In genomic region chr19:17415107-17415506, GRCh38 we compare ENCODE assay signal across 25 cellular contexts. TPM values are rescaled to one million over a fixed set of nuclear protein-coding genes. Genes with fewer than 3 reads are reported as not detected.
A peak's percentile ranks its signal among the peaks of the same experiment; 100 is the strongest.
DNase-seq lines count a peak whose midpoint lies in the region; ATAC-seq, FAIRE-seq and TF ChIP-seq lines count a peak whose summit lies in the region.
"Had no signal": no experiment of that assay in that cellular context is flagged by ENCODE, and none has a peak within 500 bp of the region (broad histone marks: within the 10 kb centered on the region; RNA-seq: fewer than 3 reads in every experiment).

No MANE protein-coding gene starts in this region.

- no peak for TF ChIP-seq RAD21 in HepG2 (CRISPR knock-in tag; IDR thresholded peaks at IDR 0.05)

- intact Hi-C loops in HepG2 (cut with micrococcal nuclease; ENCODE audit: unreplicated experiment): no loop called here
- intact Hi-C loops in right lobe of liver (cut with DNase I): no loop called here
- intact Hi-C loops in OCI-LY7 (cut with micrococcal nuclease; ENCODE audit: unreplicated experiment): no loop called here

- H2AFZ ChIP-seq in HepG2 (ENCODE audit: low read length) (no peak overlapping the region), OCI-LY7 (ENCODE audit: low read length) (no peak overlapping the region)

- H4K20me1 ChIP-seq in HepG2 (ENCODE audit: insufficient read depth, low read length) (no peaks in the 10 kb centered on the region), OCI-LY7 (ENCODE audit: insufficient read depth, low read length) (no peaks in the 10 kb centered on the region)

- H3K27me3 ChIP-seq in HepG2 (ENCODE audit: control insufficient read depth in 1 of 2, insufficient read depth in 2 of 2, low read length in 2 of 2) (no peaks in the 10 kb centered on the region), right lobe of liver (no peaks in the 10 kb centered on the region), iPS-18a (ENCODE audit: control insufficient read depth, insufficient read depth, low read length) (peaks cover 11% of the 10 kb centered on the region), Peyer's patch (no peaks in the 10 kb centered on the region)
- H3K27me3 ChIP-seq: body of pancreas, upper lobe of right lung had no signal

- in situ Hi-C loops in HepG2 (cut with HindIII; ENCODE audit: extremely low pct_ligation_motif_present, low pct_unique_long_range_greater_than_20kb): no loop called here

- TSS peak; percentile 61 for BruUV-seq in HepG2 (replicated peaks; lab: Mats Ljungman, UMichigan)
- TSS peak; percentile 73 for BruUV-seq in OCI-LY7 (replicated peaks; lab: Mats Ljungman, UMichigan)

- H3K27me3 Mint-ChIP-seq in type B pancreatic cell: peaks cover 30% of the 10 kb centered on the region
- H3K27me3 Mint-ChIP-seq: activated naive CD8-positive, alpha-beta T cell; stimulated activated naive B cell treated with anti-CD40 and anti-IgM and Interleukin-4, amounts not matched to agents 10 μg/mL and 1 μg/mL and 100 μg/mL, for 72 hours; T-cell had no signal

- no peak for FAIRE-seq in HepG2 (lab: Jason Lieb, UNC)
- FAIRE-seq: endothelial cell of umbilical vein had no signal

- peaks cover 25% of the 10 kb centered on the region for H3K4me1 Mint-ChIP-seq in type B pancreatic cell (ENCODE audit: unreplicated experiment)

- POLR2A ChIA-PET in HepG2 (lab: Yijun Ruan, JAX): interaction anchor here (1.0 kb wide), 1 partner anchor 8 kb away, joined by 3 read pairs; no protein-coding TSS in a partner anchor
- POLR2A ChIA-PET in OCI-LY7 (lab: Charles Lee): interaction anchor here (0.6 kb wide), 1 partner anchor 19 kb away, joined by 3 read pairs; no protein-coding TSS in a partner anchor

- H3K9me3 ChIP-seq in HepG2 (ENCODE audit: low read length): no peaks in the 10 kb centered on the region
- H3K9me3 ChIP-seq in right lobe of liver: no peaks in the 10 kb centered on the region
- H3K9me3 ChIP-seq in OCI-LY7 (ENCODE audit: low read length): no peaks in the 10 kb centered on the region
- no peaks in the 10 kb centered on the region for H3K9me3 ChIP-seq in iPS-18a (ENCODE audit: control insufficient read depth, low read depth, low read length)
- no peaks in the 10 kb centered on the region for H3K9me3 ChIP-seq in Peyer's patch
- H3K9me3 ChIP-seq: body of pancreas, mucosa of descending colon, upper lobe of right lung had no signal

- H3K79me2 ChIP-seq in HepG2 (ENCODE audit: insufficient read depth, low read length) (no peaks in the 10 kb centered on the region), OCI-LY7 (ENCODE audit: insufficient read depth, low read depth, low read length) (peaks cover 15% of the 10 kb centered on the region; the same call in 1 of the 2 replicates)

- DNase-seq in HepG2 (ENCODE audit: low spot score) (no peak), right lobe of liver (no peak), OCI-LY7 (ENCODE audit: low spot score) (no peak), type B pancreatic cell (ENCODE audit: extremely low spot score, unreplicated experiment) (no peak), NCI-H1694 treated with DMSO at 0.1 percent for 48 hours (lab: John Stamatoyannopoulos, UW) (no peak), NCI-H2081 treated with DMSO at 0.1 percent for 48 hours (lab: John Stamatoyannopoulos, UW) (no peak), Peyer's patch (no peak)
- DNase-seq: activated CD4-positive, alpha-beta T cell treated with anti-CD3 and anti-CD28 coated beads, Interleukin-2, amount 50 U/mL, for 1 hour; activated T-cell treated with anti-CD3 and anti-CD28 coated beads for 4 hours; body of pancreas; C1 segment of cervical spinal cord; GOT3; left colon; mucosa of descending colon; NCI-H226; Right ventricle myocardium superior; stimulated activated naive B cell treated with anti-CD40 and anti-IgM and Interleukin-4, amounts not matched to agents 10 μg/mL and 1 μg/mL and 100 μg/mL, for 72 hours; T-cell; upper lobe of right lung had no signal

- no peak for ATAC-seq in HepG2
- ATAC-seq in right lobe of liver: no peak
- ATAC-seq: body of pancreas; left colon; mucosa of descending colon; stimulated activated naive B cell treated with anti-CD40 and anti-IgM and Interleukin-4, amounts not matched to agents 10 μg/mL and 1 μg/mL and 100 μg/mL, for 72 hours; T-cell; upper lobe of right lung had no signal

- H3K9me2 ChIP-seq in OCI-LY7 (ENCODE audit: insufficient read depth, low read length): no peaks in the 10 kb centered on the region

- H3K9me3 Mint-ChIP-seq in type B pancreatic cell: no peaks in the 10 kb centered on the region
- H3K9me3 Mint-ChIP-seq: stimulated activated naive B cell treated with anti-CD40 and anti-IgM and Interleukin-4, amounts not matched to agents 10 μg/mL and 1 μg/mL and 100 μg/mL, for 72 hours; T-cell had no signal

- peaks cover 4 to 32% of the 10 kb centered on the region in 2 experiments; a peak in 3 of 5 replicates for H3K36me3 ChIP-seq in HepG2 (replicated peaks in 1 of 2; ENCODE audit: control insufficient read depth in 1 of 2, insufficient read depth in 2 of 2, low read length in 2 of 2)
- H3K36me3 ChIP-seq in right lobe of liver: peaks cover 0 to 4% (median 0%) of the 10 kb centered on the region in 4 donors
- H3K36me3 ChIP-seq in OCI-LY7 (ENCODE audit: insufficient read depth, low read length): peaks cover 54% of the 10 kb centered on the region
- no peaks in the 10 kb centered on the region for H3K36me3 ChIP-seq in iPS-18a (ENCODE audit: control insufficient read depth, low read depth, low read length)
- H3K36me3 ChIP-seq in Peyer's patch: peaks cover 0 to 16% (median 0%) of the 10 kb centered on the region in 3 donors

- CTCF ChIA-PET in HepG2 (lab: Yijun Ruan, JAX; ENCODE audit: low intra/inter-chr PET ratio, low total read pairs): no interaction called here
- CTCF ChIA-PET in OCI-LY7 (lab: Charles Lee; ENCODE audit: unreplicated experiment): no interaction called here

- TF ChIP-seq POLR2A in HepG2 (IDR thresholded peaks at IDR 0.05; ENCODE audit: insufficient read depth in 1 of 2, low read depth in 2 of 2, low read length in 2 of 2) (no peak), right lobe of liver (IDR thresholded peaks at IDR 0.05) (no peak), Peyer's patch (IDR thresholded peaks at IDR 0.05) (no peak)

- 96% methylated on average over 6 of the region's 6 CpGs for WGBS in HepG2 (ENCODE audit: low lambda C conversion rate)
- WGBS in right lobe of liver (ENCODE audit: insufficient coverage, low coverage, low lambda C conversion rate, missing lambda C conversion rate): 59% methylated on average over 6 of the region's 6 CpGs

- H3K27ac ChIP-seq in HepG2 (ENCODE audit: extremely low read length, insufficient read depth, low read length) (no peak overlapping the region), right lobe of liver (peak overlapping the region in 1 of 3 donors; percentile 16), OCI-LY7 (ENCODE audit: low read depth, low read length, poor library complexity, severe bottlenecking) (no peak overlapping the region), iPS-18a (ENCODE audit: low read length) (peak overlapping the region; percentile 45), Peyer's patch (no peak overlapping the region)
- H3K27ac ChIP-seq: body of pancreas, coronary artery, upper lobe of right lung had no signal

- no peaks in the 10 kb centered on the region for H3K36me3 Mint-ChIP-seq in type B pancreatic cell
- H3K36me3 Mint-ChIP-seq: activated naive CD8-positive, alpha-beta T cell had no signal

- no peak overlapping the region for H3K4me3 ChIP-seq in HepG2 (replicated peaks in 1 of 3; ENCODE audit: insufficient read depth in 1 of 3, low read depth in 2 of 3, low read length in 3 of 3)
- no peak overlapping the region for H3K4me3 ChIP-seq in right lobe of liver
- no peak overlapping the region for H3K4me3 ChIP-seq in OCI-LY7 (ENCODE audit: low read depth, low read length, poor library complexity, severe bottlenecking)
- peak overlapping the region; percentile 57 for H3K4me3 ChIP-seq in iPS-18a (ENCODE audit: low read length)
- no peak overlapping the region for H3K4me3 ChIP-seq in Peyer's patch
- H3K4me3 ChIP-seq: body of pancreas, coronary artery, mucosa of descending colon, upper lobe of right lung had no signal

- H3K4me2 ChIP-seq in HepG2 (ENCODE audit: low read depth, low read length) (no peak overlapping the region), OCI-LY7 (ENCODE audit: low read length) (no peak overlapping the region)

- TF ChIP-seq CTCF in HepG2 (CRISPR knock-in tag; IDR thresholded peaks at IDR 0.05) (no peak), right lobe of liver (IDR thresholded peaks at IDR 0.05) (no peak), OCI-LY7 (conservative IDR thresholded peaks at IDR 0.05; ENCODE audit: low read length) (no peak), type B pancreatic cell (conservative IDR thresholded peaks at IDR 0.05) (no peak), Peyer's patch (IDR thresholded peaks at IDR 0.05) (no peak)

- peak overlapping the region; percentile 58 for H3K4me3 Mint-ChIP-seq in type B pancreatic cell
- H3K4me3 Mint-ChIP-seq: activated naive CD8-positive, alpha-beta T cell; stimulated activated naive B cell treated with anti-CD40 and anti-IgM and Interleukin-4, amounts not matched to agents 10 μg/mL and 1 μg/mL and 100 μg/mL, for 72 hours; T-cell had no signal

- H3K9ac ChIP-seq in HepG2 (ENCODE audit: insufficient read depth, low read depth, low read length) (no peak overlapping the region), iPS-18a (ENCODE audit: low read length) (peak overlapping the region; percentile 59)

- H3K4me1 ChIP-seq in HepG2 (ENCODE audit: insufficient read depth, low read length): peaks cover 9% of the 10 kb centered on the region
- H3K4me1 ChIP-seq in right lobe of liver: peaks cover 0 to 6% (median 0%) of the 10 kb centered on the region in 4 donors
- H3K4me1 ChIP-seq in OCI-LY7 (ENCODE audit: insufficient read depth, low read length, poor library complexity, severe bottlenecking): peaks cover 40% of the 10 kb centered on the region
- peaks cover 15% of the 10 kb centered on the region for H3K4me1 ChIP-seq in iPS-18a (ENCODE audit: control insufficient read depth, low read depth, low read length)
- peaks cover 0 to 6% (median 1%) of the 10 kb centered on the region in 4 donors for H3K4me1 ChIP-seq in Peyer's patch

- TF ChIP-seq EP300 in HepG2 (IDR thresholded peaks at IDR 0.05; ENCODE audit: low read depth in 2 of 2, low read length in 2 of 2): no peak
- TF ChIP-seq EP300 in HepG2 (CRISPR knock-in tag; IDR thresholded peaks at IDR 0.05; ENCODE audit: borderline replicate concordance): no peak

- peak overlapping the region; percentile 34 for H3K27ac Mint-ChIP-seq in type B pancreatic cell
- H3K27ac Mint-ChIP-seq: activated naive CD8-positive, alpha-beta T cell; stimulated activated naive B cell treated with anti-CD40 and anti-IgM and Interleukin-4, amounts not matched to agents 10 μg/mL and 1 μg/mL and 100 μg/mL, for 72 hours; T-cell had no signal

RNA-seq across cellular contexts. Expression of gene MVB12A, which starts 4.7 kb away (rescaled TPM):
- total RNA-seq in HepG2 (2016; rRNA removed; fragmentation: Illumina TruSeq; extraction: Trizol) (31.8 and 36.1 TPM in 2 replicates), right lobe of liver (10 to 100 TPM; 13.5 to 38.0 (median 15.8) TPM), OCI-LY7 (2022) (55.5 and 65.1 TPM in 2 replicates), type B pancreatic cell (ENCODE audit: low replicate concordance) (32.0 and 37.7 TPM in 2 replicates), Peyer's patch (10 to 100 TPM; 52.2 to 68.0 (median 64.1) TPM)
- 30.1 and 30.6 TPM in 2 replicates for total RNA-seq in HepG2 (2016; cell fraction: cytosol; rRNA removed; fragmentation: Illumina TruSeq; extraction: Trizol; ENCODE audit: low read depth)
- total RNA-seq in HepG2 (2016; cell fraction: insoluble cytoplasmic fraction; rRNA removed; fragmentation: Illumina TruSeq; extraction: Trizol): 30.0 and 39.0 TPM in 2 replicates
- 33.0 and 34.1 TPM in 2 replicates for total RNA-seq in HepG2 (2016; cell fraction: membrane; rRNA removed; fragmentation: Illumina TruSeq; extraction: Trizol)
- total RNA-seq in HepG2 (2016; cell fraction: nucleus; rRNA removed; fragmentation: Illumina TruSeq; extraction: Trizol): 18.9 and 22.8 TPM in 2 replicates
- 35.7 and 37.3 TPM in 2 replicates for polyA plus RNA-seq in HepG2 (2011; rRNA removed)
- polyA plus RNA-seq in HepG2 (2011; cell fraction: cytosol; rRNA removed): 26.1 and 39.6 TPM in 2 replicates
- polyA plus RNA-seq in HepG2 (2011; cell fraction: nucleus; rRNA removed): 45.3 and 45.4 TPM in 2 replicates
- polyA plus RNA-seq in HepG2 (2012): 14.4 and 20.3 TPM in 2 replicates
- 28.7 and 28.8 TPM in 2 replicates for polyA plus RNA-seq in HepG2 (2016; cell fraction: cytosol; fragmentation: Illumina TruSeq; extraction: Trizol; ENCODE audit: low read depth)
- polyA plus RNA-seq in HepG2 (2016; cell fraction: insoluble cytoplasmic fraction; fragmentation: Illumina TruSeq; extraction: Trizol; ENCODE audit: low read depth): 35.0 and 39.7 TPM in 2 replicates
- polyA plus RNA-seq in HepG2 (2016; cell fraction: membrane; fragmentation: Illumina TruSeq; extraction: Trizol; ENCODE audit: low read depth): 28.9 and 34.5 TPM in 2 replicates
- 45.9 and 46.3 TPM in 2 replicates for polyA plus RNA-seq in HepG2 (2016; cell fraction: nucleus; fragmentation: Illumina TruSeq; extraction: Trizol; ENCODE audit: insufficient read depth, low read depth)
- 24.7 and 47.5 TPM in 2 replicates for polyA minus RNA-seq in HepG2 (2011; rRNA and poly(A)+ RNA removed; ENCODE audit: low replicate concordance)
- 10.8 and 16.3 TPM in 2 replicates for polyA minus RNA-seq in HepG2 (2011; cell fraction: cytosol; rRNA and poly(A)+ RNA removed)
- 13.8 and 16.9 TPM in 2 replicates for polyA minus RNA-seq in HepG2 (2011; cell fraction: nucleus; rRNA and poly(A)+ RNA removed)
- total RNA-seq in OCI-LY7 (2014; rRNA removed; shearing (Covaris generic)): 47.4 and 57.3 TPM in 2 replicates

RNA-seq across cellular contexts. Expression of gene BST2, which starts 9.7 kb away (rescaled TPM):
- total RNA-seq in HepG2 (2016; rRNA removed; fragmentation: Illumina TruSeq; extraction: Trizol): 39.1 and 58.8 TPM in 2 replicates
- 13.2 and 16.4 TPM in 2 replicates for total RNA-seq in HepG2 (2016; cell fraction: cytosol; rRNA removed; fragmentation: Illumina TruSeq; extraction: Trizol; ENCODE audit: low read depth)
- 39.2 and 64.4 TPM in 2 replicates for total RNA-seq in HepG2 (2016; cell fraction: insoluble cytoplasmic fraction; rRNA removed; fragmentation: Illumina TruSeq; extraction: Trizol)
- 23.1 TPM in 2 replicates for total RNA-seq in HepG2 (2016; cell fraction: membrane; rRNA removed; fragmentation: Illumina TruSeq; extraction: Trizol)
- total RNA-seq in HepG2 (2016; cell fraction: nucleus; rRNA removed; fragmentation: Illumina TruSeq; extraction: Trizol): 45.3 and 48.7 TPM in 2 replicates
- polyA plus RNA-seq in HepG2 (2011; rRNA removed): 93.8 and 105 TPM in 2 replicates
- polyA plus RNA-seq in HepG2 (2011; cell fraction: cytosol; rRNA removed): 120 and 135 TPM in 2 replicates
- 45.7 and 55.1 TPM in 2 replicates for polyA plus RNA-seq in HepG2 (2011; cell fraction: nucleus; rRNA removed)
- 40.8 and 80.1 TPM in 2 replicates for polyA plus RNA-seq in HepG2 (2012)
- polyA plus RNA-seq in HepG2 (2016; cell fraction: cytosol; fragmentation: Illumina TruSeq; extraction: Trizol; ENCODE audit: low read depth): 20.8 and 22.8 TPM in 2 replicates
- polyA plus RNA-seq in HepG2 (2016; cell fraction: insoluble cytoplasmic fraction; fragmentation: Illumina TruSeq; extraction: Trizol; ENCODE audit: low read depth): 52.4 and 55.4 TPM in 2 replicates
- 30.0 and 30.4 TPM in 2 replicates for polyA plus RNA-seq in HepG2 (2016; cell fraction: membrane; fragmentation: Illumina TruSeq; extraction: Trizol; ENCODE audit: low read depth)
- polyA plus RNA-seq in HepG2 (2016; cell fraction: nucleus; fragmentation: Illumina TruSeq; extraction: Trizol; ENCODE audit: insufficient read depth, low read depth): 103 and 116 TPM in 2 replicates
- 56.6 and 402 TPM in 2 replicates for polyA minus RNA-seq in HepG2 (2011; rRNA and poly(A)+ RNA removed; ENCODE audit: low replicate concordance)
- 23.0 and 24.4 TPM in 2 replicates for polyA minus RNA-seq in HepG2 (2011; cell fraction: cytosol; rRNA and poly(A)+ RNA removed)
- polyA minus RNA-seq in HepG2 (2011; cell fraction: nucleus; rRNA and poly(A)+ RNA removed): 13.5 and 26.4 TPM in 2 replicates
- 100 to 1,000 TPM in 3 of 6 experiments, 10 to 100 TPM in 3; 78.2 to 157 (median 96.2) TPM for total RNA-seq in right lobe of liver
- 101 and 134 TPM in 2 replicates for total RNA-seq in OCI-LY7 (2014; rRNA removed; shearing (Covaris generic))
- 114 and 146 TPM in 2 replicates for total RNA-seq in OCI-LY7 (2022)
- total RNA-seq in type B pancreatic cell (ENCODE audit: low replicate concordance): 2.5 and 3.8 TPM in 2 replicates
- total RNA-seq in Peyer's patch: 100 to 1,000 TPM in 1 of 4 donors, 10 to 100 TPM in 2, 1 to 10 TPM in 1; 9.6 to 101 (median 23.9) TPM

RNA-seq across cellular contexts. Expression of gene CCDC194, which starts 21.1 kb away (rescaled TPM):
- total RNA-seq in HepG2 (2016; rRNA removed; fragmentation: Illumina TruSeq; extraction: Trizol) (0.13 TPM in 1 of 2 replicates, not detected in the other), right lobe of liver (1 to 10 TPM in 1 of 6 experiments, under 1 TPM in 3, not detected in 2; 0.26 to 1.2 (median 0.36) TPM), OCI-LY7 (2022) (8.5 and 8.8 TPM in 2 replicates), type B pancreatic cell (ENCODE audit: low replicate concordance) (not detected in 2 replicates), Peyer's patch (not detected)
- not detected in 2 replicates for total RNA-seq in HepG2 (2016; cell fraction: cytosol; rRNA removed; fragmentation: Illumina TruSeq; extraction: Trizol; ENCODE audit: low read depth)
- total RNA-seq in HepG2 (2016; cell fraction: insoluble cytoplasmic fraction; rRNA removed; fragmentation: Illumina TruSeq; extraction: Trizol): 0.22 TPM in 1 of 2 replicates, not detected in the other
- not detected in 2 replicates for total RNA-seq in HepG2 (2016; cell fraction: membrane; rRNA removed; fragmentation: Illumina TruSeq; extraction: Trizol)
- total RNA-seq in HepG2 (2016; cell fraction: nucleus; rRNA removed; fragmentation: Illumina TruSeq; extraction: Trizol): 0.50 TPM in 1 of 2 replicates, not detected in the other
- 0.21 and 0.35 TPM in 2 replicates for polyA plus RNA-seq in HepG2 (2011; rRNA removed)
- 0.08 TPM in 1 of 2 replicates, not detected in the other for polyA plus RNA-seq in HepG2 (2011; cell fraction: cytosol; rRNA removed)
- 1.5 and 2.7 TPM in 2 replicates for polyA plus RNA-seq in HepG2 (2011; cell fraction: nucleus; rRNA removed)
- 0.60 and 0.69 TPM in 2 replicates for polyA plus RNA-seq in HepG2 (2012)
- not detected in 2 replicates for polyA plus RNA-seq in HepG2 (2016; cell fraction: cytosol; fragmentation: Illumina TruSeq; extraction: Trizol; ENCODE audit: low read depth)
- not detected in 2 replicates for polyA plus RNA-seq in HepG2 (2016; cell fraction: insoluble cytoplasmic fraction; fragmentation: Illumina TruSeq; extraction: Trizol; ENCODE audit: low read depth)
- polyA plus RNA-seq in HepG2 (2016; cell fraction: membrane; fragmentation: Illumina TruSeq; extraction: Trizol; ENCODE audit: low read depth): not detected in 2 replicates
- 0.62 and 1.2 TPM in 2 replicates for polyA plus RNA-seq in HepG2 (2016; cell fraction: nucleus; fragmentation: Illumina TruSeq; extraction: Trizol; ENCODE audit: insufficient read depth, low read depth)
- 3.3 TPM in 1 of 2 replicates, not detected in the other for polyA minus RNA-seq in HepG2 (2011; rRNA and poly(A)+ RNA removed; ENCODE audit: low replicate concordance)
- not detected in 2 replicates for polyA minus RNA-seq in HepG2 (2011; cell fraction: cytosol; rRNA and poly(A)+ RNA removed)
- 1.9 and 3.0 TPM in 2 replicates for polyA minus RNA-seq in HepG2 (2011; cell fraction: nucleus; rRNA and poly(A)+ RNA removed)
- 2.4 and 2.9 TPM in 2 replicates for total RNA-seq in OCI-LY7 (2014; rRNA removed; shearing (Covaris generic))
- total RNA-seq: A673, body of pancreas, endothelial cell of umbilical vein, LHCN-M2, Right ventricle myocardium superior had no signal

RNA-seq across cellular contexts. Expression of gene TMEM221, which starts 33.4 kb away (rescaled TPM):
- total RNA-seq in HepG2 (2016; rRNA removed; fragmentation: Illumina TruSeq; extraction: Trizol) (0.55 and 0.77 TPM in 2 replicates), right lobe of liver (under 1 TPM in 3 of 6 experiments, not detected in 3; 0.12 to 0.19 (median 0.16) TPM), OCI-LY7 (2022) (not detected in 2 replicates), type B pancreatic cell (ENCODE audit: low replicate concordance) (0.74 and 0.87 TPM in 2 replicates), Peyer's patch (not detected)
- 0.51 and 0.53 TPM in 2 replicates for total RNA-seq in HepG2 (2016; cell fraction: cytosol; rRNA removed; fragmentation: Illumina TruSeq; extraction: Trizol; ENCODE audit: low read depth)
- total RNA-seq in HepG2 (2016; cell fraction: insoluble cytoplasmic fraction; rRNA removed; fragmentation: Illumina TruSeq; extraction: Trizol): 0.39 and 0.50 TPM in 2 replicates
- 0.46 and 0.62 TPM in 2 replicates for total RNA-seq in HepG2 (2016; cell fraction: membrane; rRNA removed; fragmentation: Illumina TruSeq; extraction: Trizol)
- total RNA-seq in HepG2 (2016; cell fraction: nucleus; rRNA removed; fragmentation: Illumina TruSeq; extraction: Trizol): 0.94 and 1.4 TPM in 2 replicates
- polyA plus RNA-seq in HepG2 (2011; rRNA removed): 0.27 and 0.33 TPM in 2 replicates
- polyA plus RNA-seq in HepG2 (2011; cell fraction: cytosol; rRNA removed): 0.19 and 0.24 TPM in 2 replicates
- 0.61 and 0.64 TPM in 2 replicates for polyA plus RNA-seq in HepG2 (2011; cell fraction: nucleus; rRNA removed)
- 0.43 and 0.50 TPM in 2 replicates for polyA plus RNA-seq in HepG2 (2012)
- 0.25 and 0.32 TPM in 2 replicates for polyA plus RNA-seq in HepG2 (2016; cell fraction: cytosol; fragmentation: Illumina TruSeq; extraction: Trizol; ENCODE audit: low read depth)
- 0.28 and 0.31 TPM in 2 replicates for polyA plus RNA-seq in HepG2 (2016; cell fraction: insoluble cytoplasmic fraction; fragmentation: Illumina TruSeq; extraction: Trizol; ENCODE audit: low read depth)
- 0.24 and 0.40 TPM in 2 replicates for polyA plus RNA-seq in HepG2 (2016; cell fraction: membrane; fragmentation: Illumina TruSeq; extraction: Trizol; ENCODE audit: low read depth)
- polyA plus RNA-seq in HepG2 (2016; cell fraction: nucleus; fragmentation: Illumina TruSeq; extraction: Trizol; ENCODE audit: insufficient read depth, low read depth): 1.3 and 2.0 TPM in 2 replicates
- polyA minus RNA-seq in HepG2 (2011; rRNA and poly(A)+ RNA removed; ENCODE audit: low replicate concordance): 0.14 and 0.36 TPM in 2 replicates
- not detected in 2 replicates for polyA minus RNA-seq in HepG2 (2011; cell fraction: cytosol; rRNA and poly(A)+ RNA removed)
- polyA minus RNA-seq in HepG2 (2011; cell fraction: nucleus; rRNA and poly(A)+ RNA removed): 0.52 TPM in 1 of 2 replicates, not detected in the other
- not detected in 2 replicates for total RNA-seq in OCI-LY7 (2014; rRNA removed; shearing (Covaris generic))
- total RNA-seq: A673, endothelial cell of umbilical vein, LHCN-M2, T-cell, upper lobe of right lung had no signal

RNA-seq across cellular contexts. Expression of gene PLVAP, which starts 38.0 kb away (rescaled TPM):
- total RNA-seq in HepG2 (2016; rRNA removed; fragmentation: Illumina TruSeq; extraction: Trizol) (not detected in 2 replicates), right lobe of liver (10 to 100 TPM in 1 of 6 experiments, 1 to 10 TPM in 4, under 1 TPM in 1; 0.78 to 16.6 (median 4.1) TPM), OCI-LY7 (2022) (0.31 and 1.5 TPM in 2 replicates), type B pancreatic cell (ENCODE audit: low replicate concordance) (0.72 TPM in 1 of 2 replicates, not detected in the other), Peyer's patch (10 to 100 TPM; 10.5 to 62.7 (median 18.7) TPM)
- not detected in 2 replicates for total RNA-seq in HepG2 (2016; cell fraction: cytosol; rRNA removed; fragmentation: Illumina TruSeq; extraction: Trizol; ENCODE audit: low read depth)
- not detected in 2 replicates for total RNA-seq in HepG2 (2016; cell fraction: insoluble cytoplasmic fraction; rRNA removed; fragmentation: Illumina TruSeq; extraction: Trizol)
- not detected in 2 replicates for total RNA-seq in HepG2 (2016; cell fraction: membrane; rRNA removed; fragmentation: Illumina TruSeq; extraction: Trizol)
- not detected in 2 replicates for total RNA-seq in HepG2 (2016; cell fraction: nucleus; rRNA removed; fragmentation: Illumina TruSeq; extraction: Trizol)
- 0.26 TPM in 1 of 2 replicates, not detected in the other for polyA plus RNA-seq in HepG2 (2011; rRNA removed)
- polyA plus RNA-seq in HepG2 (2011; cell fraction: cytosol; rRNA removed): not detected in 2 replicates
- polyA plus RNA-seq in HepG2 (2011; cell fraction: nucleus; rRNA removed): 0.26 and 0.58 TPM in 2 replicates
- not detected in 2 replicates for polyA plus RNA-seq in HepG2 (2012)
- not detected in 2 replicates for polyA plus RNA-seq in HepG2 (2016; cell fraction: cytosol; fragmentation: Illumina TruSeq; extraction: Trizol; ENCODE audit: low read depth)
- polyA plus RNA-seq in HepG2 (2016; cell fraction: insoluble cytoplasmic fraction; fragmentation: Illumina TruSeq; extraction: Trizol; ENCODE audit: low read depth): not detected in 2 replicates
- polyA plus RNA-seq in HepG2 (2016; cell fraction: membrane; fragmentation: Illumina TruSeq; extraction: Trizol; ENCODE audit: low read depth): not detected in 2 replicates
- polyA plus RNA-seq in HepG2 (2016; cell fraction: nucleus; fragmentation: Illumina TruSeq; extraction: Trizol; ENCODE audit: insufficient read depth, low read depth): not detected in 2 replicates
- polyA minus RNA-seq in HepG2 (2011; rRNA and poly(A)+ RNA removed; ENCODE audit: low replicate concordance): not detected in 2 replicates
- not detected in 2 replicates for polyA minus RNA-seq in HepG2 (2011; cell fraction: cytosol; rRNA and poly(A)+ RNA removed)
- not detected in 2 replicates for polyA minus RNA-seq in HepG2 (2011; cell fraction: nucleus; rRNA and poly(A)+ RNA removed)
- 0.16 and 0.28 TPM in 2 replicates for total RNA-seq in OCI-LY7 (2014; rRNA removed; shearing (Covaris generic))
- total RNA-seq: LHCN-M2 had no signal
